ENCODE assay signal across 8 cellular contexts in the genomic region with DNA sequence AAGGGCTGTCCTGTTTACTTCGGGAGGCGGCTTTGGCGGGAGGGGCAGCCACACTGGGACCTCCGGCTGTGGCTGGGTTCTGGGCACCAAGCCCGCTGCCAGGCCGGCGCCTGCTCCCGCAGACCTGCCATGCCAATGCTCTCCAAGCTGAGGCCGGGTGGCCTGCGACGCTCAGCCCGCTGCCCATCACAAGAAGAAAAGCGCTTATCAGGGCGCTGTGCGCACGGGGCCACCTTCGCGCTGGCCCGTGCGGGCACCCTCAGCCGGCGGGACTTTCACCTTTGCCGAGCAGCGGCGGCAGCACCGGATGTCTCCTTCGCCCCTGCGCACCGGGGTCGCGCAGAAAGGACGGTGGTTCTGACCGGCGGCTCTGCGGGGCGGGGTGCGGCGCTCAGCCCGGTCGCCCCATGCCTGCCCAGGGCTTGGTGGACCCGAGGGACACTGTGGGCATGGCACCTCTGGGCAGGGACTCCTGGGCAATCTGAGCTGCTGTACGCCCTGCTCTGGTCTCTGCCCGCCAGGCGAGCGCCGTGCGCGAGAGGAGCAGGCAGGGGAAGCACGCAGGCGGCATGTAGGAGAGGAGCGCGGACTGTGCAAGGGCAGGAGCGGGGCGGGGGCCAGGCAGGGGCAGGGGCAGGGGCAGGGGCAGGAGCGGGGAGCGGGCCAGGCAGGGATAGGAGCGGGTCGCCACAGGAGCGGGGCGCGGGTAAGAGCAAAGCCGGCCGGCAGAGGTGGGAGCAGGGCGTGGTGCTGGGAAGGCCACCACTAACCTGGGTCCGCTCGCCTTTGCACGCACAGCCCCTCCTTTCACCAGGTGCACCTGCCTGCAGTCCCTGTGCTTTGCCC. TPM values are rescaled to one million over a fixed set of nuclear protein-coding genes. Genes with fewer than 3 reads are reported as not detected.
DNase-seq lines count a peak whose midpoint lies in the region; ATAC-seq and FAIRE-seq lines count a peak whose summit lies in the region.
"Not testable (repeated sequence)": the region's sequence is repeated elsewhere in the genome, so short reads cannot be mapped to it uniquely, and the experiment has no call there.

No MANE protein-coding gene starts in this region.

- ATAC-seq in T-cell (replicated peaks in 1 of 4): peak; percentile 63 to 73 (median 69)
- peak; percentile 64 for ATAC-seq in activated naive CD8-positive, alpha-beta T cell treated with anti-CD3 and anti-CD28 coated beads, Interleukin-2, amount 10 ng/mL, durations not matched to agents 7 days and 5 days (ENCODE audit: low read depth)
- ATAC-seq in naive thymus-derived CD8-positive, alpha-beta T cell: peak; percentile 57 to 71

- H3K9ac ChIP-seq in BLaER1: not testable (repeated sequence)

- H3K4me3 ChIP-seq in BLaER1 (peak overlapping the region; percentile 52), iPS DF 6.9 (ENCODE audit: low read length) (peak overlapping the region; percentile 40; the same call in 1 of the 2 replicates)
- peak overlapping the region; percentile 35 for H3K4me3 ChIP-seq in effector memory CD4-positive, alpha-beta T cell (ENCODE audit: insufficient read depth, low read depth, low read length, poor library complexity, severe bottlenecking)

- H3K4me2 ChIP-seq in BLaER1: peak overlapping the region; percentile 48

- POLR2A ChIA-PET in T-cell (lab: Charles Lee); activated naive CD8-positive, alpha-beta T cell treated with anti-CD3 and anti-CD28 coated beads, Interleukin-2, amount 10 ng/mL, durations not matched to agents 7 days and 5 days (lab: Charles Lee); naive thymus-derived CD8-positive, alpha-beta T cell (lab: Charles Lee): not testable (repeated sequence)

- not testable (repeated sequence) for H3K27ac Mint-ChIP-seq in T-cell; activated naive CD8-positive, alpha-beta T cell treated with anti-CD3 and anti-CD28 coated beads, Interleukin-2, amount 10 ng/mL, durations not matched to agents 7 days and 5 days; naive thymus-derived CD8-positive, alpha-beta T cell

- not testable (repeated sequence) for H3K9me3 ChIP-seq in BLaER1; effector memory CD4-positive, alpha-beta T cell (ENCODE audit: control insufficient read depth, low read length); iPS DF 6.9 (ENCODE audit: control insufficient read depth, insufficient read depth, low read length)

- not testable (repeated sequence) for H3K9me3 Mint-ChIP-seq in T-cell; activated naive CD8-positive, alpha-beta T cell treated with anti-CD3 and anti-CD28 coated beads, Interleukin-2, amount 10 ng/mL, durations not matched to agents 7 days and 5 days; naive thymus-derived CD8-positive, alpha-beta T cell

- CTCF ChIA-PET in T-cell (lab: Charles Lee): not testable (repeated sequence)

- peak; percentile 26 for FAIRE-seq in HTR-8/SVneo (lab: Jason Lieb, UNC)

- no CpG with 5 or more reads among the region's 67 CpGs for WGBS in iPS DF 6.9 (ENCODE audit: insufficient coverage, insufficient read length)

- H3K4me1 ChIP-seq in BLaER1; effector memory CD4-positive, alpha-beta T cell (ENCODE audit: control insufficient read depth, insufficient read depth, low read length, poor library complexity, severe bottlenecking); iPS DF 6.9 (ENCODE audit: control insufficient read depth, insufficient read depth, low read length): not testable (repeated sequence)

- H3K27me3 Mint-ChIP-seq in T-cell: peaks cover 7 to 12% of the 10 kb centered on the region in 2 donors
- peaks cover 21% of the 10 kb centered on the region for H3K27me3 Mint-ChIP-seq in activated naive CD8-positive, alpha-beta T cell treated with anti-CD3 and anti-CD28 coated beads, Interleukin-2, amount 10 ng/mL, durations not matched to agents 7 days and 5 days
- peaks cover 1 to 20% (median 3%) of the 10 kb centered on the region in 5 donors for H3K27me3 Mint-ChIP-seq in naive thymus-derived CD8-positive, alpha-beta T cell

- H3K27me3 ChIP-seq in BLaER1: peaks cover 61% of the 10 kb centered on the region
- H3K27me3 ChIP-seq in effector memory CD4-positive, alpha-beta T cell (replicated peaks; ENCODE audit: control insufficient read depth, insufficient read depth, low read length, poor library complexity, severe bottlenecking): not testable (repeated sequence)
- peaks cover 13% of the 10 kb centered on the region; the same call in 1 of the 2 replicates for H3K27me3 ChIP-seq in iPS DF 6.9 (ENCODE audit: control insufficient read depth, insufficient read depth, low read length)

- peak overlapping the region; percentile 21 to 49 (median 28) for H3K4me3 Mint-ChIP-seq in T-cell
- H3K4me3 Mint-ChIP-seq in activated naive CD8-positive, alpha-beta T cell treated with anti-CD3 and anti-CD28 coated beads, Interleukin-2, amount 10 ng/mL, durations not matched to agents 7 days and 5 days: peak overlapping the region; percentile 22
- peak overlapping the region in 7 of 10 donors; percentile 14 to 66 (median 51) for H3K4me3 Mint-ChIP-seq in naive thymus-derived CD8-positive, alpha-beta T cell

- H3K36me3 Mint-ChIP-seq in T-cell; activated naive CD8-positive, alpha-beta T cell treated with anti-CD3 and anti-CD28 coated beads, Interleukin-2, amount 10 ng/mL, durations not matched to agents 7 days and 5 days; naive thymus-derived CD8-positive, alpha-beta T cell: not testable (repeated sequence)

- DNase-seq in HTR-8/SVneo (ENCODE audit: insufficient read length, low spot score); effector memory CD4-positive, alpha-beta T cell; iPS DF 6.9 (ENCODE audit: low read depth, low spot score); naive thymus-derived CD8-positive, alpha-beta T cell: not testable (repeated sequence)
- DNase-seq in T-cell: peak in 1 of 34 experiments; percentile 2
- DNase-seq in activated naive CD8-positive, alpha-beta T cell treated with anti-CD3 and anti-CD28 coated beads, Interleukin-2, amount 10 ng/mL, durations not matched to agents 7 days and 5 days: peak; percentile 41
- DNase-seq in stimulated activated naive CD4-positive, alpha-beta T cell treated with Interleukin-2 at 50 U/mL for 16 hours (lab: John Stamatoyannopoulos, UW): peak; percentile 4

- H3K4me1 Mint-ChIP-seq in T-cell: peaks cover 6 to 15% (median 12%) of the 10 kb centered on the region in 3 donors
- H3K4me1 Mint-ChIP-seq in activated naive CD8-positive, alpha-beta T cell treated with anti-CD3 and anti-CD28 coated beads, Interleukin-2, amount 10 ng/mL, durations not matched to agents 7 days and 5 days: not testable (repeated sequence)
- peaks cover 0 to 10% (median 8%) of the 10 kb centered on the region in 4 donors for H3K4me1 Mint-ChIP-seq in naive thymus-derived CD8-positive, alpha-beta T cell

- H3K36me3 ChIP-seq in BLaER1; effector memory CD4-positive, alpha-beta T cell (ENCODE audit: control insufficient read depth, insufficient read depth, low read length); iPS DF 6.9 (ENCODE audit: control insufficient read depth, insufficient read depth, low read length): not testable (repeated sequence)

- not testable (repeated sequence) for H3K27ac ChIP-seq in BLaER1; effector memory CD4-positive, alpha-beta T cell (ENCODE audit: insufficient read depth, low read length, poor library complexity, severe bottlenecking); iPS DF 6.9 (ENCODE audit: low read length)

- not testable (repeated sequence) for H4K20me1 ChIP-seq in BLaER1

RNA-seq across cellular contexts. Expression of gene SIMC1, which starts 43.8 kb away (rescaled TPM):
- total RNA-seq in T-cell: 10 to 100 TPM; 19.2 to 25.4 (median 24.1) TPM
- 10 to 100 TPM; 31.6 to 33.2 TPM for total RNA-seq in activated naive CD8-positive, alpha-beta T cell treated with anti-CD3 and anti-CD28 coated beads, Interleukin-2, amount 10 ng/mL, durations not matched to agents 7 days and 5 days
- 10 to 100 TPM; 20.8 to 23.0 TPM for total RNA-seq in naive thymus-derived CD8-positive, alpha-beta T cell
- polyA plus RNA-seq in naive thymus-derived CD8-positive, alpha-beta T cell: 10 to 100 TPM in 1 of 3 donors, 1 to 10 TPM in 2; 2.4 to 11.1 (median 6.1) TPM
